Comparison of ENCODE assay signal across 38 cellular contexts in genomic region chr6:44717431-44717830, GRCh38.
"Had no signal": no experiment of that assay in that cellular context is flagged by ENCODE, and none has a peak within 500 bp of the region (broad histone marks: within the 10 kb centered on the region; RNA-seq: fewer than 3 reads in every experiment).

No MANE protein-coding gene starts in this region.

- DNase-seq: activated effector memory CD4-positive, alpha-beta T cell treated with anti-CD3 and anti-CD28 coated beads, Interleukin-2, amount 50 U/mL, for 16 hours; activated effector memory CD4-positive, alpha-beta T cell treated with Interleukin-2 at 50 U/mL for 16 hours; activated gamma-delta T cell; activated gamma-delta T cell treated with Interleukin-2 at 50 U/mL for 16 hours; activated naive CD4-positive, alpha-beta T cell; activated naive CD4-positive, alpha-beta T cell treated with anti-CD3 and anti-CD28 coated beads for 36 hours; activated naive CD4-positive, alpha-beta T cell treated with anti-CD3 and anti-CD28 coated beads, Interleukin-2, amount 10 ng/mL, durations not matched to agents 7 days and 5 days; activated naive CD4-positive, alpha-beta T cell treated with anti-CD3 and anti-CD28 coated beads, Interleukin-2, amount 50 U/mL, for 16 hours; activated naive CD4-positive, alpha-beta T cell treated with Interleukin-2 at 50 U/mL for 16 hours; activated naive CD8-positive, alpha-beta T cell treated with anti-CD3 and anti-CD28 coated beads for 36 hours; activated naive CD8-positive, alpha-beta T cell treated with anti-CD3 and anti-CD28 coated beads, Interleukin-2, amount 10 ng/mL, durations not matched to agents 7 days and 5 days; activated naive CD8-positive, alpha-beta T cell treated with anti-CD3 and anti-CD28 coated beads, Interleukin-2, amount 50 U/mL, for 24 hours; activated T-cell treated with anti-CD3 and anti-CD28 coated beads, Interleukin-2, amount 50 U/mL, for 1 hour; activated T-cell treated with anti-CD3 and anti-CD28 coated beads, Interleukin-2, amount 50 U/mL, for 24 hours; activated T-cell treated with anti-CD3 and anti-CD28 coated beads, Interleukin-2, amount 50 U/mL, for 4 hours; activated T-cell treated with anti-CD3 and anti-CD28 coated beads, Interleukin-2, amount 50 U/mL, for 48 hours; activated T-cell treated with anti-CD3 and anti-CD28 coated beads, Interleukin-2, amount 50 U/mL, for 72 hours; adrenal gland; amniotic stem cell; amygdala; anterior cingulate cortex; aorta; body of pancreas; brain microvascular endothelial cell; caudate nucleus; central memory CD4-positive, alpha-beta T cell; cerebellar nuclear complex had no signal

- H3K27ac ChIP-seq: adrenal gland, ascending aorta, body of pancreas, brain microvascular endothelial cell, breast epithelium, cardiac muscle cell had no signal

- H3K27me3 Mint-ChIP-seq: activated naive CD8-positive, alpha-beta T cell treated with anti-CD3 and anti-CD28 coated beads for 36 hours; activated naive CD8-positive, alpha-beta T cell treated with anti-CD3 and anti-CD28 coated beads, Interleukin-2, amount 50 U/mL, for 24 hours; activated T-cell treated with anti-CD3 and anti-CD28 coated beads, Interleukin-2, amount 50 U/mL, for 24 hours; activated T-helper 17 cell treated with anti-CD3 and anti-CD28 coated beads, Interleukin-2, amount 50 U/mL, for 72 hours; central memory CD8-positive, alpha-beta T cell had no signal

- ATAC-seq: activated naive CD4-positive, alpha-beta T cell treated with anti-CD3 and anti-CD28 coated beads, Interleukin-2, amount 50 U/mL, for 72 hours; activated naive CD8-positive, alpha-beta T cell treated with anti-CD3 and anti-CD28 coated beads, Interleukin-2, amount 50 U/mL, for 24 hours; activated T-cell treated with anti-CD3 and anti-CD28 coated beads, Interleukin-2, amount 50 U/mL, for 4 hours; activated T-cell treated with anti-CD3 and anti-CD28 coated beads, Interleukin-2, amount 50 U/mL, for 72 hours; activated T-helper 17 cell treated with anti-CD3 and anti-CD28 coated beads, Interleukin-2, amount 50 U/mL, for 72 hours; body of pancreas had no signal

- H3K36me3 ChIP-seq: adrenal gland, ascending aorta, brain microvascular endothelial cell, breast epithelium, cardiac muscle cell had no signal

- H3K4me3 Mint-ChIP-seq: activated naive CD4-positive, alpha-beta T cell treated with anti-CD3 and anti-CD28 coated beads for 36 hours; activated naive CD4-positive, alpha-beta T cell treated with anti-CD3 and anti-CD28 coated beads, Interleukin-2, amount 10 ng/mL, durations not matched to agents 7 days and 5 days; activated naive CD4-positive, alpha-beta T cell treated with anti-CD3 and anti-CD28 coated beads, Interleukin-2, amount 50 U/mL, for 24 hours; activated naive CD8-positive, alpha-beta T cell; activated naive CD8-positive, alpha-beta T cell treated with anti-CD3 and anti-CD28 coated beads for 36 hours; activated naive CD8-positive, alpha-beta T cell treated with anti-CD3 and anti-CD28 coated beads, Interleukin-2, amount 10 ng/mL, durations not matched to agents 7 days and 5 days; activated naive CD8-positive, alpha-beta T cell treated with anti-CD3 and anti-CD28 coated beads, Interleukin-2, amount 50 U/mL, for 24 hours; activated T-cell treated with anti-CD3 and anti-CD28 coated beads, Interleukin-2, amount 50 U/mL, for 24 hours; activated T-cell treated with anti-CD3 and anti-CD28 coated beads, Interleukin-2, amount 50 U/mL, for 4 hours; activated T-cell treated with anti-CD3 and anti-CD28 coated beads, Interleukin-2, amount 50 U/mL, for 72 hours; activated T-helper 1 cell treated with anti-CD3 and anti-CD28 coated beads, Interleukin-12 subunit alpha, Interleukin-12 subunit beta, Interleukin-2, Interleukin-4 antibody, amounts not matched to agents 30 ng/mL and 10 ng/mL and 1 ng/mL, durations not matched to agents 14 hours and 24 hours and 36 hours; activated T-helper 17 cell treated with anti-CD3 and anti-CD28 coated beads, Interleukin-2, amount 50 U/mL, for 72 hours; brain; central memory CD8-positive, alpha-beta T cell had no signal

- H3K9me3 Mint-ChIP-seq: activated naive CD4-positive, alpha-beta T cell treated with anti-CD3 and anti-CD28 coated beads for 36 hours; activated naive CD4-positive, alpha-beta T cell treated with anti-CD3 and anti-CD28 coated beads, Interleukin-2, amount 10 ng/mL, durations not matched to agents 7 days and 5 days; activated naive CD4-positive, alpha-beta T cell treated with anti-CD3 and anti-CD28 coated beads, Interleukin-2, amount 50 U/mL, for 24 hours; activated naive CD4-positive, alpha-beta T cell treated with anti-CD3 and anti-CD28 coated beads, Interleukin-2, amount 50 U/mL, for 72 hours; activated naive CD8-positive, alpha-beta T cell treated with anti-CD3 and anti-CD28 coated beads for 36 hours; activated naive CD8-positive, alpha-beta T cell treated with anti-CD3 and anti-CD28 coated beads, Interleukin-2, amount 10 ng/mL, durations not matched to agents 7 days and 5 days; activated naive CD8-positive, alpha-beta T cell treated with anti-CD3 and anti-CD28 coated beads, Interleukin-2, amount 50 U/mL, for 24 hours; activated T-cell treated with anti-CD3 and anti-CD28 coated beads, Interleukin-2, amount 50 U/mL, for 24 hours; activated T-cell treated with anti-CD3 and anti-CD28 coated beads, Interleukin-2, amount 50 U/mL, for 4 hours; activated T-cell treated with anti-CD3 and anti-CD28 coated beads, Interleukin-2, amount 50 U/mL, for 72 hours; activated T-helper 1 cell treated with anti-CD3 and anti-CD28 coated beads, Interleukin-12 subunit alpha, Interleukin-12 subunit beta, Interleukin-2, Interleukin-4 antibody, amounts not matched to agents 30 ng/mL and 10 ng/mL and 1 ng/mL, durations not matched to agents 14 hours and 24 hours and 36 hours; activated T-helper 2 cell treated with anti-CD3 and anti-CD28 coated beads, Interferon-gamma antibody, Interleukin-2, Interleukin-4, amounts not matched to agents 10 μg/mL and 5 μg/mL and 100 μg/mL, durations not matched to agents 14 hours and 24 hours and 36 hours; brain; central memory CD8-positive, alpha-beta T cell had no signal

- H3K4me1 ChIP-seq: adrenal gland, ascending aorta, body of pancreas, breast epithelium had no signal

- H3K27ac Mint-ChIP-seq: activated naive CD4-positive, alpha-beta T cell treated with anti-CD3 and anti-CD28 coated beads for 36 hours; activated naive CD4-positive, alpha-beta T cell treated with anti-CD3 and anti-CD28 coated beads, Interleukin-2, amount 10 ng/mL, durations not matched to agents 7 days and 5 days; activated naive CD4-positive, alpha-beta T cell treated with anti-CD3 and anti-CD28 coated beads, Interleukin-2, amount 50 U/mL, for 24 hours; activated naive CD8-positive, alpha-beta T cell; activated naive CD8-positive, alpha-beta T cell treated with anti-CD3 and anti-CD28 coated beads for 36 hours; activated naive CD8-positive, alpha-beta T cell treated with anti-CD3 and anti-CD28 coated beads, Interleukin-2, amount 10 ng/mL, durations not matched to agents 7 days and 5 days; activated naive CD8-positive, alpha-beta T cell treated with anti-CD3 and anti-CD28 coated beads, Interleukin-2, amount 50 U/mL, for 24 hours; activated T-cell treated with anti-CD3 and anti-CD28 coated beads, Interleukin-2, amount 50 U/mL, for 24 hours; activated T-cell treated with anti-CD3 and anti-CD28 coated beads, Interleukin-2, amount 50 U/mL, for 72 hours; activated T-helper 1 cell treated with anti-CD3 and anti-CD28 coated beads, Interleukin-12 subunit alpha, Interleukin-12 subunit beta, Interleukin-2, Interleukin-4 antibody, amounts not matched to agents 30 ng/mL and 10 ng/mL and 1 ng/mL, durations not matched to agents 14 hours and 24 hours and 36 hours; activated T-helper 17 cell treated with anti-CD3 and anti-CD28 coated beads, Interleukin-2, amount 50 U/mL, for 72 hours; activated T-helper 2 cell treated with anti-CD3 and anti-CD28 coated beads, Interferon-gamma antibody, Interleukin-2, Interleukin-4, amounts not matched to agents 10 μg/mL and 5 μg/mL and 100 μg/mL, durations not matched to agents 14 hours and 24 hours and 36 hours; brain had no signal

- H3K4me1 Mint-ChIP-seq: activated naive CD4-positive, alpha-beta T cell treated with anti-CD3 and anti-CD28 coated beads, Interleukin-2, amount 10 ng/mL, durations not matched to agents 7 days and 5 days; activated naive CD4-positive, alpha-beta T cell treated with anti-CD3 and anti-CD28 coated beads, Interleukin-2, amount 50 U/mL, for 24 hours; activated naive CD8-positive, alpha-beta T cell treated with anti-CD3 and anti-CD28 coated beads, Interleukin-2, amount 10 ng/mL, durations not matched to agents 7 days and 5 days; activated naive CD8-positive, alpha-beta T cell treated with anti-CD3 and anti-CD28 coated beads, Interleukin-2, amount 50 U/mL, for 24 hours; activated T-helper 17 cell treated with anti-CD3 and anti-CD28 coated beads, Interleukin-2, amount 50 U/mL, for 72 hours; brain; central memory CD8-positive, alpha-beta T cell had no signal

- H3K36me3 Mint-ChIP-seq: activated naive CD4-positive, alpha-beta T cell treated with anti-CD3 and anti-CD28 coated beads, Interleukin-2, amount 10 ng/mL, durations not matched to agents 7 days and 5 days; activated naive CD4-positive, alpha-beta T cell treated with anti-CD3 and anti-CD28 coated beads, Interleukin-2, amount 50 U/mL, for 24 hours; activated naive CD4-positive, alpha-beta T cell treated with anti-CD3 and anti-CD28 coated beads, Interleukin-2, amount 50 U/mL, for 72 hours; activated naive CD8-positive, alpha-beta T cell; activated naive CD8-positive, alpha-beta T cell treated with anti-CD3 and anti-CD28 coated beads for 36 hours; activated naive CD8-positive, alpha-beta T cell treated with anti-CD3 and anti-CD28 coated beads, Interleukin-2, amount 10 ng/mL, durations not matched to agents 7 days and 5 days; brain had no signal

- H3K27me3 ChIP-seq: adrenal gland, ascending aorta, body of pancreas, breast epithelium, cardiac muscle cell had no signal

- H3K4me3 ChIP-seq: adrenal gland, ascending aorta, body of pancreas, breast epithelium, cardiac muscle cell had no signal

- H3K9me3 ChIP-seq: adrenal gland, ascending aorta, body of pancreas, breast epithelium had no signal
